In genomic region chrX:15864629-15865028, GRCh38 we compare ENCODE assay signal across 22 cellular contexts. TPM values are rescaled to one million over a fixed set of nuclear protein-coding genes. Genes with fewer than 3 reads are reported as not detected.
A peak's percentile ranks its signal among the peaks of the same experiment; 100 is the strongest.
DNase-seq lines count a peak whose midpoint lies in the region; ATAC-seq, FAIRE-seq and TF ChIP-seq lines count a peak whose summit lies in the region.
"Had no signal": no experiment of that assay in that cellular context is flagged by ENCODE, and none has a peak within 500 bp of the region (broad histone marks: within the 10 kb centered on the region; RNA-seq: fewer than 3 reads in every experiment).

No MANE protein-coding gene starts in this region.

- H3K4me3 Mint-ChIP-seq in activated T-cell treated with anti-CD3 and anti-CD28 coated beads, Interleukin-2, amount 50 U/mL, for 72 hours: no peak overlapping the region
- H3K4me3 Mint-ChIP-seq in type B pancreatic cell: no peak overlapping the region
- H3K4me3 Mint-ChIP-seq: activated B cell treated with CpG ODN at 0.5 μM for 24 hours; CD4-positive, alpha-beta memory T cell; memory B cell had no signal

- DNase-seq in DMS53 treated with DMSO at 0.1 percent for 48 hours (lab: John Stamatoyannopoulos, UW; ENCODE audit: unreplicated experiment) (peak; percentile 14), HT1080 (ENCODE audit: low read depth) (peak; percentile 34), amniotic epithelial cell (ENCODE audit: low read depth) (peak; percentile 51), kidney glomerular epithelial cell (lab: John Stamatoyannopoulos, UW) (peak; percentile 44), GM12892 (ENCODE audit: insufficient read length) (no peak), type B pancreatic cell (ENCODE audit: extremely low spot score, unreplicated experiment) (no peak), AG08396 (ENCODE audit: low spot score) (no peak)
- DNase-seq in activated T-cell treated with anti-CD3 and anti-CD28 coated beads, Interleukin-2, amount 50 U/mL, for 72 hours: no peak
- DNase-seq: activated B cell treated with CpG ODN at 0.5 μM for 24 hours; activated CD4-positive, alpha-beta T cell treated with anti-CD3 and anti-CD28 coated beads, Interleukin-2, amount 50 U/mL, for 4 hours; activated gamma-delta T cell treated with Interleukin-2 at 50 U/mL for 16 hours; amniotic stem cell; CD4-positive, alpha-beta memory T cell; DMS153; erythroblast; foreskin melanocyte; NCI-H526; Right ventricle myocardium superior; stimulated activated CD4-positive, alpha-beta T cell treated with anti-CD3 and anti-CD28 coated beads, Interleukin-4, amount 100 ng/mL, for 1 hour; stimulated activated naive CD4-positive, alpha-beta T cell treated with Interleukin-2 at 50 U/mL for 16 hours; T-helper 9 cell had no signal

- no peak for ATAC-seq in activated T-cell treated with anti-CD3 and anti-CD28 coated beads, Interleukin-2, amount 50 U/mL, for 72 hours (replicated peaks in 1 of 2)

- H3K4me1 Mint-ChIP-seq in activated T-cell treated with anti-CD3 and anti-CD28 coated beads, Interleukin-2, amount 50 U/mL, for 72 hours (ENCODE audit: low read depth): no peaks in the 10 kb centered on the region
- H3K4me1 Mint-ChIP-seq in type B pancreatic cell (ENCODE audit: unreplicated experiment): no peaks in the 10 kb centered on the region
- H3K4me1 Mint-ChIP-seq: activated B cell treated with CpG ODN at 0.5 μM for 24 hours; CD4-positive, alpha-beta memory T cell; memory B cell had no signal

- H3K36me3 Mint-ChIP-seq in activated T-cell treated with anti-CD3 and anti-CD28 coated beads, Interleukin-2, amount 50 U/mL, for 72 hours (ENCODE audit: insufficient read depth in 2 of 2): no peaks in the 10 kb centered on the region
- no peaks in the 10 kb centered on the region for H3K36me3 Mint-ChIP-seq in type B pancreatic cell
- H3K36me3 Mint-ChIP-seq: CD4-positive, alpha-beta memory T cell; memory B cell had no signal

- H3K27ac Mint-ChIP-seq in activated T-cell treated with anti-CD3 and anti-CD28 coated beads, Interleukin-2, amount 50 U/mL, for 72 hours: no peak overlapping the region
- H3K27ac Mint-ChIP-seq in type B pancreatic cell: no peak overlapping the region
- H3K27ac Mint-ChIP-seq: activated B cell treated with CpG ODN at 0.5 μM for 24 hours; CD4-positive, alpha-beta memory T cell; memory B cell had no signal

- H3K9me3 Mint-ChIP-seq in activated T-cell treated with anti-CD3 and anti-CD28 coated beads, Interleukin-2, amount 50 U/mL, for 72 hours: no peaks in the 10 kb centered on the region
- no peaks in the 10 kb centered on the region for H3K9me3 Mint-ChIP-seq in type B pancreatic cell
- H3K9me3 Mint-ChIP-seq: activated B cell treated with CpG ODN at 0.5 μM for 24 hours; CD4-positive, alpha-beta memory T cell; memory B cell had no signal

- no peak for TF ChIP-seq POLR2A in GM12892 (IDR thresholded peaks at IDR 0.05; ENCODE audit: low read depth, low read length)

- peaks cover 18% of the 10 kb centered on the region for H3K27me3 Mint-ChIP-seq in activated T-cell treated with anti-CD3 and anti-CD28 coated beads, Interleukin-2, amount 50 U/mL, for 72 hours (ENCODE audit: low read depth)
- peaks cover 4% of the 10 kb centered on the region for H3K27me3 Mint-ChIP-seq in type B pancreatic cell
- H3K27me3 Mint-ChIP-seq: activated B cell treated with CpG ODN at 0.5 μM for 24 hours, memory B cell had no signal

- no peak for TF ChIP-seq CTCF in type B pancreatic cell (conservative IDR thresholded peaks at IDR 0.05)

- FAIRE-seq in GM12892 (lab: Jason Lieb, UNC): no peak

RNA-seq across cellular contexts. Expression of gene AP1S2, which starts 10.0 kb away (rescaled TPM):
- total RNA-seq in HT1080 (2014; rRNA removed; shearing (Covaris generic)): 63.3 and 67.6 TPM in 2 replicates
- 32.0 and 43.8 TPM in 2 replicates for polyA plus RNA-seq in HT1080 (2015; cell fraction: cytosol; rRNA removed)
- polyA plus RNA-seq in HT1080 (2015; cell fraction: nucleus; rRNA removed): 17.7 and 20.5 TPM in 2 replicates
- 10 to 100 TPM; 33.3 to 43.6 TPM for total RNA-seq in activated T-cell treated with anti-CD3 and anti-CD28 coated beads, Interleukin-2, amount 50 U/mL, for 72 hours
- 82.7 TPM for polyA plus RNA-seq in GM12892 (2012; ENCODE audit: missing spikeins)
- total RNA-seq in type B pancreatic cell (ENCODE audit: low replicate concordance): 51.4 and 87.8 TPM in 2 replicates

Comparison
In these comparisons a context has a peak if more than half of its experiments do, and no peak if none do; other contexts are left out.
1. DNase-seq: peak in DMS53 treated with DMSO at 0.1 percent for 48 hours (single experiment), HT1080 (single experiment), amniotic epithelial cell (single experiment) and kidney glomerular epithelial cell (single experiment); none in activated T-cell treated with anti-CD3 and anti-CD28 coated beads, Interleukin-2, amount 50 U/mL, for 72 hours (0 of 2), GM12892 (single experiment), type B pancreatic cell (single experiment) and AG08396 (single experiment).